1 cellular context compared by ENCODE assay signal in genomic region chr4:150546286-150546685, GRCh38.
TF ChIP-seq lines count a peak whose summit lies in the region.

No MANE protein-coding gene starts in this region.

TF ChIP-seq in K562, 482 proteins besides CTCF, POLR2A, EP300 and RAD21 (continued from another document):
- no peak for TF ChIP-seq ZNF518B (CRISPR knock-in tag; IDR thresholded peaks at IDR 0.05)
- no peak for TF ChIP-seq ZBTB43 (CRISPR knock-in tag; IDR thresholded peaks at IDR 0.05)
- TF ChIP-seq MTF1 (CRISPR knock-in tag; IDR thresholded peaks at IDR 0.05; ENCODE audit: borderline replicate concordance), result no peak
